ENCODE assay signal across 21 cellular contexts in the genomic region with DNA sequence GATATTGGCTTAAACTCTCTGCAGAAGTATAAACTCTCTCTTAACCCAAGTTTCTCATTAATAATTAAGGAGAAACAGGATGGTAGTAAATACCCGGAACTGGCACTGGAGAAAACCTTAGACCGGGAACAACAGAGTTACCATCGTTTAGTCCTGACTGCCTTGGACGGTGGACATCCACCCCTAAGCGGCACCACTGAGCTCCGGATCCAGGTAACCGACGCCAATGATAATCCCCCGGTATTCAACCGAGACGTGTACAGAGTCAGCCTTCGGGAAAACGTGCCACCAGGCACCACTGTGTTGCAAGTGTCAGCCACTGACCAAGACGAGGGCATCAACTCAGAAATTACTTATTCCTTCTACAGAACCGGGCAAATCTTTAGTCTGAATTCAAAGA. TPM values are rescaled to one million over a fixed set of nuclear protein-coding genes. Genes with fewer than 3 reads are reported as not detected.
DNase-seq lines count a peak whose midpoint lies in the region; ATAC-seq, FAIRE-seq and TF ChIP-seq lines count a peak whose summit lies in the region.
"Had no signal": no experiment of that assay in that cellular context is flagged by ENCODE, and none has a peak within 500 bp of the region (broad histone marks: within the 10 kb centered on the region; RNA-seq: fewer than 3 reads in every experiment).

No MANE protein-coding gene starts in this region.

- H3K27ac ChIP-seq in A673 (ENCODE audit: low read depth, low read length, poor library complexity, severe bottlenecking) = no peak overlapping the region
- no peak overlapping the region for H3K27ac ChIP-seq in astrocyte (ENCODE audit: low read depth, low read length)
- H3K27ac ChIP-seq: ovary, vagina had no signal

- H3K36me3 Mint-ChIP-seq in astrocyte (ENCODE audit: low read depth, unreplicated experiment) = peaks cover 26% of the 10 kb centered on the region
- H3K36me3 Mint-ChIP-seq in natural killer cell treated with Interleukin-12 subunit alpha and Interleukin-12 subunit beta and Interleukin-15 and Interleukin-18, amount 100 ng/mL, for 72 hours = peaks cover 17% of the 10 kb centered on the region

- no peak overlapping the region for H2AFZ ChIP-seq in astrocyte (ENCODE audit: low read depth, low read length)

- H3K9me3 ChIP-seq in A673 (ENCODE audit: low read depth, low read length, poor library complexity, severe bottlenecking) = peaks cover 54% of the 10 kb centered on the region
- peaks cover 42% of the 10 kb centered on the region for H3K9me3 ChIP-seq in astrocyte (ENCODE audit: insufficient read depth, low read depth, low read length)

- H3K9ac ChIP-seq in astrocyte (ENCODE audit: low read length) = no peak overlapping the region

- H3K4me3 ChIP-seq in A673 (ENCODE audit: low read depth, low read length, poor library complexity, severe bottlenecking) (no peak overlapping the region), AG10803 (ENCODE audit: low read length) (peak overlapping the region; percentile 17; the same call in 1 of the 2 replicates), astrocyte (ENCODE audit: insufficient read depth, low read depth, low read length) (no peak overlapping the region)

- no peaks in the 10 kb centered on the region for H4K20me1 ChIP-seq in astrocyte (ENCODE audit: insufficient read depth, low read length)

- DNase-seq in A673 (ENCODE audit: low spot score) = no peak
- DNase-seq in AG10803 (ENCODE audit: low read depth) = no peak
- DNase-seq in astrocyte (ENCODE audit: low read depth) = no peak
- no peak for DNase-seq in natural killer cell treated with Interleukin-12 subunit alpha and Interleukin-12 subunit beta and Interleukin-15 and Interleukin-18, amount 100 ng/mL, for 72 hours (ENCODE audit: low spot score)
- DNase-seq in NCI-H146 (lab: John Stamatoyannopoulos, UW) = no peak
- no peak for DNase-seq in activated gamma-delta T cell (lab: John Stamatoyannopoulos, UW)
- DNase-seq in urothelium cell line (ENCODE audit: low spot score) = no peak
- DNase-seq: activated T-cell treated with anti-CD3 and anti-CD28 coated beads, Interleukin-2, amount 50 U/mL, for 48 hours; AML-193; cerebellar nuclear complex; COR-L47; Kasumi-1; naive B cell; NCI-H526 treated with DMSO at 0.1 percent for 48 hours; ovary; T1000 had no signal

- no peaks in the 10 kb centered on the region for H3K27me3 Mint-ChIP-seq in astrocyte (ENCODE audit: low read depth, unreplicated experiment)
- peaks cover 36 to 55% of the 10 kb centered on the region in 2 donors for H3K27me3 Mint-ChIP-seq in natural killer cell treated with Interleukin-12 subunit alpha and Interleukin-12 subunit beta and Interleukin-15 and Interleukin-18, amount 100 ng/mL, for 72 hours

- no peak overlapping the region for H3K27ac Mint-ChIP-seq in astrocyte (ENCODE audit: unreplicated experiment)
- no peak overlapping the region for H3K27ac Mint-ChIP-seq in natural killer cell treated with Interleukin-12 subunit alpha and Interleukin-12 subunit beta and Interleukin-15 and Interleukin-18, amount 100 ng/mL, for 72 hours
- H3K27ac Mint-ChIP-seq: activated naive CD4-positive, alpha-beta T cell treated with anti-CD3 and anti-CD28 coated beads, Interleukin-2, amount 50 U/mL, for 24 hours; WTC11 had no signal

- intact Hi-C loops in A673 (cut with micrococcal nuclease; ENCODE audit: unreplicated experiment) = loop anchor here (5.0 kb wide), 1 partner anchor 124 kb away; no protein-coding TSS in a partner anchor

- H3K36me3 ChIP-seq in A673 (ENCODE audit: insufficient read depth, low read length, poor library complexity, severe bottlenecking) (peaks cover 31% of the 10 kb centered on the region), astrocyte (ENCODE audit: insufficient read depth, low read length) (no peaks in the 10 kb centered on the region)
- H3K36me3 ChIP-seq: ovary had no signal

- no peak for ATAC-seq in natural killer cell treated with Interleukin-12 subunit alpha and Interleukin-12 subunit beta and Interleukin-15 and Interleukin-18, amount 100 ng/mL, for 72 hours

- POLR2A ChIA-PET in A673 (lab: Charles Lee; ENCODE audit: low non-redundant PET) = no interaction called here

- H3K4me1 Mint-ChIP-seq in astrocyte (ENCODE audit: low read depth, unreplicated experiment) = no peaks in the 10 kb centered on the region
- H3K4me1 Mint-ChIP-seq in natural killer cell treated with Interleukin-12 subunit alpha and Interleukin-12 subunit beta and Interleukin-15 and Interleukin-18, amount 100 ng/mL, for 72 hours (ENCODE audit: low read depth in 2 of 2) = peaks cover 6 to 10% of the 10 kb centered on the region in 2 donors
- H3K4me1 Mint-ChIP-seq: activated naive CD4-positive, alpha-beta T cell treated with anti-CD3 and anti-CD28 coated beads, Interleukin-2, amount 50 U/mL, for 24 hours; WTC11 had no signal

- H3K4me2 ChIP-seq in astrocyte (ENCODE audit: low read length) = peak overlapping the region; percentile 48

- no peak for FAIRE-seq in astrocyte (lab: Jason Lieb, UNC)
- FAIRE-seq in urothelium cell line (lab: Jason Lieb, UNC) = no peak
- FAIRE-seq: islet of Langerhans had no signal

- CTCF ChIA-PET in A673 (lab: Charles Lee) = interaction anchor here (1.5 kb wide), 2 partner anchors 159 to 175 kb away, joined by 5 to 7 read pairs; a partner anchor contains a TSS

- peaks cover 28% of the 10 kb centered on the region for H3K9me3 Mint-ChIP-seq in astrocyte (ENCODE audit: unreplicated experiment)
- peaks cover 4% of the 10 kb centered on the region for H3K9me3 Mint-ChIP-seq in natural killer cell treated with Interleukin-12 subunit alpha and Interleukin-12 subunit beta and Interleukin-15 and Interleukin-18, amount 100 ng/mL, for 72 hours

- H3K4me3 Mint-ChIP-seq in astrocyte (ENCODE audit: unreplicated experiment) = no peak overlapping the region
- peak overlapping the region; percentile 15 for H3K4me3 Mint-ChIP-seq in natural killer cell treated with Interleukin-12 subunit alpha and Interleukin-12 subunit beta and Interleukin-15 and Interleukin-18, amount 100 ng/mL, for 72 hours

- TSS peak; percentile 53 for BruUV-seq in A673 (replicated peaks; lab: Mats Ljungman, UMichigan)

- H3K4me1 ChIP-seq in A673 (ENCODE audit: insufficient read depth, low read length, poor library complexity, severe bottlenecking) (no peaks in the 10 kb centered on the region), astrocyte (ENCODE audit: insufficient read depth, low read length) (no peaks in the 10 kb centered on the region)
- H3K4me1 ChIP-seq: vagina had no signal

- H3K79me2 ChIP-seq in astrocyte (ENCODE audit: insufficient read depth, low read length) = no peaks in the 10 kb centered on the region

- H3K27me3 ChIP-seq in A673 (replicated peaks; ENCODE audit: insufficient read depth, low read depth, low read length, poor library complexity) = no peaks in the 10 kb centered on the region
- H3K27me3 ChIP-seq in astrocyte (ENCODE audit: insufficient read depth, low read length) = no peaks in the 10 kb centered on the region
- H3K27me3 ChIP-seq: ovary, vagina had no signal

- no peak for TF ChIP-seq CTCF in A673 (conservative IDR thresholded peaks at IDR 0.05; ENCODE audit: low read depth, low read length)
- TF ChIP-seq CTCF in AG10803 (conservative IDR thresholded peaks at IDR 0.05; ENCODE audit: low read length) = no peak
- no peak for TF ChIP-seq CTCF in astrocyte (IDR thresholded peaks at IDR 0.05; ENCODE audit: insufficient read depth, low read depth, low read length)

RNA-seq across cellular contexts. Expression of a gene that starts 0.9 kb away (rescaled TPM):
- total RNA-seq in A673 (2021) (43.3 and 45.0 TPM in 2 replicates), astrocyte (1.1 and 2.1 TPM in 2 replicates)
- 1 to 10 TPM; 1.7 to 2.8 TPM for total RNA-seq in natural killer cell treated with Interleukin-12 subunit alpha and Interleukin-12 subunit beta and Interleukin-15 and Interleukin-18, amount 100 ng/mL, for 72 hours
- total RNA-seq: Daoy had no signal

RNA-seq across cellular contexts. Expression of a gene that starts 4.0 kb away (rescaled TPM):
- total RNA-seq in A673 (2021) = 5.0 and 6.6 TPM in 2 replicates
- total RNA-seq in astrocyte = 0.73 and 0.87 TPM in 2 replicates
- total RNA-seq in natural killer cell treated with Interleukin-12 subunit alpha and Interleukin-12 subunit beta and Interleukin-15 and Interleukin-18, amount 100 ng/mL, for 72 hours = under 1 TPM; 0.71 to 0.92 TPM

RNA-seq across cellular contexts. Expression of a gene that starts 6.2 kb away (rescaled TPM):
- total RNA-seq in A673 (2021) = 2.2 and 2.6 TPM in 2 replicates
- 1.0 and 1.2 TPM in 2 replicates for total RNA-seq in astrocyte
- under 1 TPM; 0.19 to 0.20 TPM for total RNA-seq in natural killer cell treated with Interleukin-12 subunit alpha and Interleukin-12 subunit beta and Interleukin-15 and Interleukin-18, amount 100 ng/mL, for 72 hours

RNA-seq across cellular contexts. Expression of a gene that starts 9.2 kb away (rescaled TPM):
- total RNA-seq in A673 (2021) = 4.5 and 4.6 TPM in 2 replicates
- total RNA-seq in astrocyte = 18.4 and 19.9 TPM in 2 replicates
- 1 to 10 TPM in 1 of 2 donors, under 1 TPM in 1; 0.89 to 1.1 TPM for total RNA-seq in natural killer cell treated with Interleukin-12 subunit alpha and Interleukin-12 subunit beta and Interleukin-15 and Interleukin-18, amount 100 ng/mL, for 72 hours

RNA-seq across cellular contexts. Expression of a gene that starts 11.1 kb away (rescaled TPM):
- 2.5 and 3.3 TPM in 2 replicates for total RNA-seq in A673 (2021)
- total RNA-seq in astrocyte = 13.6 and 15.7 TPM in 2 replicates
- under 1 TPM; 0.29 to 0.39 TPM for total RNA-seq in natural killer cell treated with Interleukin-12 subunit alpha and Interleukin-12 subunit beta and Interleukin-15 and Interleukin-18, amount 100 ng/mL, for 72 hours

Comparison
In these comparisons a context has a peak if more than half of its experiments do, and no peak if none do; other contexts are left out.
1. RNA of a gene that starts 0.9 kb away (total RNA-seq): 43.3 to 45.0 TPM in A673; 1.7 to 2.8 TPM in natural killer cell treated with Interleukin-12 subunit alpha and Interleukin-12 subunit beta and Interleukin-15 and Interleukin-18, amount 100 ng/mL, for 72 hours and 1.1 to 2.1 TPM in astrocyte; every median in the first group is over 10 times any median in the second.